Comparison of ENCODE assay signal across 1 cellular context in genomic region chr5:138352722-138353549, GRCh38.
TF ChIP-seq lines count a peak whose summit lies in the region.

No MANE protein-coding gene starts in this region.

TF ChIP-seq in WTC11, 78 proteins besides CTCF, POLR2A, EP300 and RAD21 (continued from another document):
- TF ChIP-seq PRDM15 (CRISPR knock-in tag; IDR thresholded peaks at IDR 0.05), result no peak
- TF ChIP-seq ZNF232 (CRISPR knock-in tag; IDR thresholded peaks at IDR 0.05), result no peak
- TF ChIP-seq ZNF281 (CRISPR knock-in tag; IDR thresholded peaks at IDR 0.05), result no peak
- no peak for TF ChIP-seq ATF3 (CRISPR knock-in tag; conservative IDR thresholded peaks at IDR 0.05)
- no peak for TF ChIP-seq NR1H2 (CRISPR knock-in tag; IDR thresholded peaks at IDR 0.05)
- TF ChIP-seq ZNF317 (CRISPR knock-in tag; IDR thresholded peaks at IDR 0.05; ENCODE audit: borderline replicate concordance, low read depth), result no peak
- TF ChIP-seq MAX (CRISPR knock-in tag; IDR thresholded peaks at IDR 0.05), result 0 out of 2 replicates have a peak, but pooled peaks have one; percentile 54
- TF ChIP-seq SP1 (CRISPR knock-in tag; conservative IDR thresholded peaks at IDR 0.05), result peak; percentile 33; the same call in 1 of the 2 replicates
- no peak for TF ChIP-seq RORB (CRISPR knock-in tag; IDR thresholded peaks at IDR 0.05)
- no peak for TF ChIP-seq E2F1 (CRISPR knock-in tag; IDR thresholded peaks at IDR 0.05)
- TF ChIP-seq ZBTB21 (CRISPR knock-in tag; IDR thresholded peaks at IDR 0.05; ENCODE audit: borderline replicate concordance), result no peak
- no peak for TF ChIP-seq IRF2 (CRISPR knock-in tag; IDR thresholded peaks at IDR 0.05; ENCODE audit: borderline replicate concordance, low read depth)
- TF ChIP-seq TEAD1 (CRISPR knock-in tag; IDR thresholded peaks at IDR 0.05), result peak; percentile 51; the same call in 1 of the 2 replicates
- no peak for TF ChIP-seq RELA (CRISPR knock-in tag; IDR thresholded peaks at IDR 0.05; ENCODE audit: borderline replicate concordance)
- 0 out of 2 replicates have a peak, but pooled peaks have one; percentile 21 for TF ChIP-seq TEAD4 (CRISPR knock-in tag; IDR thresholded peaks at IDR 0.05)
- TF ChIP-seq MXD4 (CRISPR knock-in tag; IDR thresholded peaks at IDR 0.05; ENCODE audit: borderline replicate concordance), result no peak
- TF ChIP-seq USF1 (CRISPR knock-in tag; IDR thresholded peaks at IDR 0.05), result no peak
- peak; percentile 80; the same call in 1 of the 2 replicates for TF ChIP-seq JUN (CRISPR knock-in tag; IDR thresholded peaks at IDR 0.05)
- TF ChIP-seq CREB1 (CRISPR knock-in tag; IDR thresholded peaks at IDR 0.05), result no peak
- no peak for TF ChIP-seq IRF1 (CRISPR knock-in tag; IDR thresholded peaks at IDR 0.05)
- TF ChIP-seq FOXK1 (CRISPR knock-in tag; IDR thresholded peaks at IDR 0.05), result 0 out of 2 replicates have a peak, but pooled peaks have one; percentile 17
- no peak for TF ChIP-seq TCF7 (CRISPR knock-in tag; IDR thresholded peaks at IDR 0.05; ENCODE audit: low read depth)
- 0 out of 2 replicates have a peak, but pooled peaks have one; percentile 30 for TF ChIP-seq E2F5 (CRISPR knock-in tag; IDR thresholded peaks at IDR 0.05)
- no peak for TF ChIP-seq HMGA2 (CRISPR knock-in tag; IDR thresholded peaks at IDR 0.05)
- TF ChIP-seq GRHL2 (CRISPR knock-in tag; IDR thresholded peaks at IDR 0.05; ENCODE audit: insufficient replicate concordance, severe bottlenecking), result no peak
- TF ChIP-seq FOXP4 (CRISPR knock-in tag; IDR thresholded peaks at IDR 0.05), result peak; percentile 31
- peak; percentile 60; the same call in 1 of the 2 replicates for TF ChIP-seq E2F4 (CRISPR knock-in tag; IDR thresholded peaks at IDR 0.05; ENCODE audit: borderline replicate concordance, low read depth)
- 0 out of 2 replicates have a peak, but pooled peaks have one; percentile 55 for TF ChIP-seq MYBL2 (CRISPR knock-in tag; IDR thresholded peaks at IDR 0.05)
- TF ChIP-seq NR2C2 (CRISPR knock-in tag; IDR thresholded peaks at IDR 0.05), result no peak
- no peak for TF ChIP-seq ERG (CRISPR knock-in tag; IDR thresholded peaks at IDR 0.05)
- TF ChIP-seq EMX1 (CRISPR knock-in tag; IDR thresholded peaks at IDR 0.05), result no peak
- TF ChIP-seq NR3C1 (CRISPR knock-in tag; conservative IDR thresholded peaks at IDR 0.05; ENCODE audit: low read depth), result no peak
- TF ChIP-seq STAT6 (CRISPR knock-in tag; conservative IDR thresholded peaks at IDR 0.05; ENCODE audit: low read depth), result no peak
- TF ChIP-seq ZNF423 (CRISPR knock-in tag; IDR thresholded peaks at IDR 0.05), result no peak
